Comparison of ENCODE assay signal across 19 cellular contexts in the genomic region with DNA sequence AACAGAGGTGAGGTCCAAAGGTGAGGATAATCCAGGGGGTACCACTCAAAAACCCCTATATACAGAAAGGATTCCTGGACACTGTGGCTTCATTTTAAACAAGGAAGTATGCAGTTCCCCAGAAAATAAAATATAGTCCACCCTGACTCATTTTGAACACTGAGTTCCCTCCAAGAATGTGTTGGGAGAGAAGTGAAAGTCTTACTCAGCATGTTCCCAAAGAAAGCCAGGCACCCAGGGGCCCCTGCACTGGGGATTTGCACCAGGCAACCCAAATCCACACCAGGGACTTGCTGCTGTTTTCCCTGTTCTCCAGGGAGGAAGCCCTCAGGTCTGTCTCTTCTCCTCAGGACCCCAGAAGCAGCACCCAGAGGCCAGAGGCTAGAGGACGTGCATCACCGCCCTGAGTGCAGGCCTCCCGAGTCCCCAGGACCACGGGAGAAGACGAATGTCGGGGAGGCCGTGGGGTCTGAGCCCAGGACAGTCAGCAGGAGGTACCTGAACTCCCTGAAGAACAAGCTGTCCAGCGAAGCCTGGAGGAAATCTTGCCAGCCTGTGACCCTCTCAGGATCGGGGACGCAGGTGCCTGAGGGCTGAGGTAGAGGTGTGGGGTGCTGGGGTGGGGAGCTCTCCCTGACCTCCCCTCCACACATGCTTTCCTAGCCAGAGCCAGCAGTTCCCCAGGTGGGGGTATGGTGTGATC. TPM values are rescaled to one million over a fixed set of nuclear protein-coding genes. Genes with fewer than 3 reads are reported as not detected.
A peak's percentile ranks its signal among the peaks of the same experiment; 100 is the strongest.
DNase-seq lines count a peak whose midpoint lies in the region; ATAC-seq and TF ChIP-seq lines count a peak whose summit lies in the region.
"Had no signal": no experiment of that assay in that cellular context is flagged by ENCODE, and none has a peak within 500 bp of the region (broad histone marks: within the 10 kb centered on the region; RNA-seq: fewer than 3 reads in every experiment).

No MANE protein-coding gene starts in this region.

- peak overlapping the region; percentile 48 for H3K27ac ChIP-seq in suprapubic skin

- H3K4me1 Mint-ChIP-seq in IgD-negative memory B cell, result peaks cover 22 to 30% (median 24%) of the 10 kb centered on the region in 3 donors
- H3K4me1 Mint-ChIP-seq in activated B cell treated with CpG ODN at 0.5 μM for 24 hours, result peaks cover 78% of the 10 kb centered on the region
- H3K4me1 Mint-ChIP-seq in effector memory CD8-positive, alpha-beta T cell (ENCODE audit: low read depth in 2 of 2), result peaks cover 11 to 19% of the 10 kb centered on the region in 2 donors

- TF ChIP-seq POLR2A in suprapubic skin (IDR thresholded peaks at IDR 0.05), result no peak

- CTCF ChIA-PET in activated B cell treated with CpG ODN at 0.5 μM for 24 hours (lab: Charles Lee), result interaction anchor here (0.9 to 4.6 kb wide), 2 partner anchors 9 to 10 kb away, joined by 6 to 74 read pairs; no protein-coding TSS in a partner anchor

- 92% methylated on average over 10 of the region's 10 CpGs for WGBS in suprapubic skin

- H3K9me3 ChIP-seq in suprapubic skin, result no peaks in the 10 kb centered on the region

- no peak for TF ChIP-seq CTCF in activated B cell treated with CpG ODN at 0.5 μM for 24 hours (IDR thresholded peaks at IDR 0.05)
- no peak for TF ChIP-seq CTCF in suprapubic skin (IDR thresholded peaks at IDR 0.05)

- ATAC-seq in activated B cell treated with CpG ODN at 0.5 μM for 24 hours (ENCODE audit: low read depth), result no peak
- ATAC-seq in left lobe of liver, result peak; percentile 36
- no peak for ATAC-seq in effector memory CD8-positive, alpha-beta T cell (replicated peaks)
- ATAC-seq: Panc1 had no signal

- H3K4me3 ChIP-seq in suprapubic skin, result peak overlapping the region; percentile 13
- H3K4me3 ChIP-seq: lung had no signal

- H3K4me1 ChIP-seq in suprapubic skin, result peaks cover 18% of the 10 kb centered on the region

- TF ChIP-seq EP300 in suprapubic skin (IDR thresholded peaks at IDR 0.05), result no peak

- peak overlapping the region in 2 of 3 donors; percentile 47 to 91 for H3K27ac Mint-ChIP-seq in IgD-negative memory B cell
- peak overlapping the region; percentile 92 for H3K27ac Mint-ChIP-seq in activated B cell treated with CpG ODN at 0.5 μM for 24 hours
- H3K27ac Mint-ChIP-seq in effector memory CD8-positive, alpha-beta T cell, result no peak overlapping the region
- H3K27ac Mint-ChIP-seq: activated CD4-positive, alpha-beta T cell treated with anti-CD3 and anti-CD28 coated beads, Interleukin-2, amount 10 ng/mL, durations not matched to agents 7 days and 5 days had no signal

- POLR2A ChIA-PET in activated B cell treated with CpG ODN at 0.5 μM for 24 hours (lab: Charles Lee), result interaction anchor here (0.9 to 8.5 kb wide), 2 partner anchors 21 to 22 kb away, joined by 4 to 209 read pairs; partner anchors contain the start of gene MTCH1

- H3K4me3 Mint-ChIP-seq in IgD-negative memory B cell, result peak overlapping the region; percentile 95 to 100 (median 98)
- peak overlapping the region; percentile 100 for H3K4me3 Mint-ChIP-seq in activated B cell treated with CpG ODN at 0.5 μM for 24 hours
- no peak overlapping the region for H3K4me3 Mint-ChIP-seq in effector memory CD8-positive, alpha-beta T cell
- H3K4me3 Mint-ChIP-seq: activated CD4-positive, alpha-beta T cell treated with anti-CD3 and anti-CD28 coated beads, Interleukin-2, amount 10 ng/mL, durations not matched to agents 7 days and 5 days had no signal

- H3K36me3 Mint-ChIP-seq in IgD-negative memory B cell (peaks cover 4% of the 10 kb centered on the region), activated B cell treated with CpG ODN at 0.5 μM for 24 hours (ENCODE audit: low read depth) (peaks cover 76% of the 10 kb centered on the region)
- H3K36me3 Mint-ChIP-seq in effector memory CD8-positive, alpha-beta T cell (ENCODE audit: insufficient read depth), result peaks cover 3% of the 10 kb centered on the region

- no peaks in the 10 kb centered on the region for H3K36me3 ChIP-seq in suprapubic skin

- no peaks in the 10 kb centered on the region for H3K9me3 Mint-ChIP-seq in IgD-negative memory B cell
- no peaks in the 10 kb centered on the region for H3K9me3 Mint-ChIP-seq in activated B cell treated with CpG ODN at 0.5 μM for 24 hours
- no peaks in the 10 kb centered on the region for H3K9me3 Mint-ChIP-seq in effector memory CD8-positive, alpha-beta T cell
- H3K9me3 Mint-ChIP-seq: activated CD4-positive, alpha-beta T cell treated with anti-CD3 and anti-CD28 coated beads, Interleukin-2, amount 10 ng/mL, durations not matched to agents 7 days and 5 days had no signal

- H3K27me3 Mint-ChIP-seq in IgD-negative memory B cell (no peaks in the 10 kb centered on the region), activated B cell treated with CpG ODN at 0.5 μM for 24 hours (no peaks in the 10 kb centered on the region)
- no peaks in the 10 kb centered on the region for H3K27me3 Mint-ChIP-seq in effector memory CD8-positive, alpha-beta T cell
- H3K27me3 Mint-ChIP-seq: activated CD4-positive, alpha-beta T cell treated with anti-CD3 and anti-CD28 coated beads, Interleukin-2, amount 10 ng/mL, durations not matched to agents 7 days and 5 days had no signal

- no peak for DNase-seq in activated B cell treated with CpG ODN at 0.5 μM for 24 hours
- no peak for DNase-seq in left lobe of liver (ENCODE audit: low spot score)
- no peak for DNase-seq in suprapubic skin (ENCODE audit: low spot score in 2 of 2)
- DNase-seq in activated CD4-positive, CD25-positive, alpha-beta regulatory T cell treated with anti-CD3 and anti-CD28 coated beads, Interleukin-2, amount 50 U/mL, for 72 hours, result no peak
- no peak for DNase-seq in effector memory CD8-positive, alpha-beta T cell
- DNase-seq in NAMALWA (ENCODE audit: low spot score), result no peak
- DNase-seq: activated CD4-positive, alpha-beta T cell treated with anti-CD3 and anti-CD28 coated beads, Interleukin-2, amount 10 ng/mL, durations not matched to agents 7 days and 5 days; activated naive CD4-positive, alpha-beta T cell treated with Interleukin-2 at 50 U/mL for 16 hours; activated T-cell treated with anti-CD3 and anti-CD28 coated beads for 4 hours; AML-193; foreskin melanocyte; GDM1; KBM-7; NCI-H1105 had no signal

- H3K27me3 ChIP-seq in suprapubic skin, result no peaks in the 10 kb centered on the region

- intact Hi-C loops in activated B cell treated with CpG ODN at 0.5 μM for 24 hours (cut with micrococcal nuclease), result loop anchor here (5.0 to 10.0 kb wide), 4 partner anchors 414 to 809 kb away; partner anchors contain the start of genes CMTR1, KCTD20, PXT1 and SRSF3

RNA-seq across cellular contexts. Expression of gene FGD2, which starts 3.2 kb away (rescaled TPM):
- polyA plus RNA-seq in IgD-negative memory B cell, result 99.8 TPM
- total RNA-seq in activated B cell treated with CpG ODN at 0.5 μM for 24 hours, result 362 and 435 TPM in 2 replicates
- total RNA-seq in left lobe of liver, result 10.3 TPM
- total RNA-seq in suprapubic skin, result 10 to 100 TPM in 1 of 4 donors, 1 to 10 TPM in 3; 2.4 to 13.6 (median 4.6) TPM
- total RNA-seq: astrocyte had no signal
- polyA plus RNA-seq: neural cell had no signal

RNA-seq across cellular contexts. Expression of gene MTCH1, which starts 22.6 kb away (rescaled TPM):
- 69.5 TPM for polyA plus RNA-seq in IgD-negative memory B cell
- total RNA-seq in activated B cell treated with CpG ODN at 0.5 μM for 24 hours (128 and 133 TPM in 2 replicates), left lobe of liver (63.8 TPM), suprapubic skin (100 to 1,000 TPM; 160 to 220 (median 183) TPM)

RNA-seq across cellular contexts. Expression of gene PI16, which starts 54.1 kb away (rescaled TPM):
- 2.3 TPM for polyA plus RNA-seq in IgD-negative memory B cell
- total RNA-seq in activated B cell treated with CpG ODN at 0.5 μM for 24 hours (0.10 and 0.78 TPM in 2 replicates), left lobe of liver (not detected), suprapubic skin (10 to 100 TPM in 1 of 4 donors, 1 to 10 TPM in 3; 2.8 to 17.2 (median 3.9) TPM)
- total RNA-seq: astrocyte had no signal
- polyA plus RNA-seq: neural cell had no signal

Comparison
In these comparisons a context has a peak if more than half of its experiments do, and no peak if none do; other contexts are left out.
1. H3K27ac Mint-ChIP-seq: peak in IgD-negative memory B cell (2 of 3) and activated B cell treated with CpG ODN at 0.5 μM for 24 hours (single experiment); none in effector memory CD8-positive, alpha-beta T cell (0 of 2).
2. H3K4me3 Mint-ChIP-seq: peak in IgD-negative memory B cell (4 of 4) and activated B cell treated with CpG ODN at 0.5 μM for 24 hours (single experiment); none in effector memory CD8-positive, alpha-beta T cell (0 of 2).
3. RNA of gene FGD2, which starts 3.2 kb away (total RNA-seq): 362 to 435 TPM in activated B cell treated with CpG ODN at 0.5 μM for 24 hours; 10.3 TPM in left lobe of liver (single experiment) and 2.4 to 13.6 TPM in suprapubic skin; every median in the first group is over 10 times any median in the second.